Comparison of ENCODE assay signal across 8 cellular contexts in genomic region chr5:16935271-16936149, GRCh38. TPM values are rescaled to one million over a fixed set of nuclear protein-coding genes. Genes with fewer than 3 reads are reported as not detected.
DNase-seq lines count a peak whose midpoint lies in the region; ATAC-seq and TF ChIP-seq lines count a peak whose summit lies in the region.

No MANE protein-coding gene starts in this region.

- peak overlapping the region; percentile 99 for H3K4me3 Mint-ChIP-seq in HFFc6
- peak overlapping the region; percentile 70 for H3K4me3 Mint-ChIP-seq in activated T-cell treated with anti-CD3 and anti-CD28 coated beads, Interleukin-2, amount 50 U/mL, for 4 hours

- peak overlapping the region; percentile 8 for H3K27ac ChIP-seq in parathyroid adenoma

- no peaks in the 10 kb centered on the region for H3K9me3 Mint-ChIP-seq in HFFc6
- H3K9me3 Mint-ChIP-seq in activated T-cell treated with anti-CD3 and anti-CD28 coated beads, Interleukin-2, amount 50 U/mL, for 4 hours, result no peaks in the 10 kb centered on the region

- peaks cover 34% of the 10 kb centered on the region for H3K36me3 Mint-ChIP-seq in HFFc6 (ENCODE audit: low read depth)
- H3K36me3 Mint-ChIP-seq in activated T-cell treated with anti-CD3 and anti-CD28 coated beads, Interleukin-2, amount 50 U/mL, for 4 hours (ENCODE audit: insufficient read depth), result no peaks in the 10 kb centered on the region

- H2AFZ ChIP-seq in parathyroid adenoma, result peak overlapping the region; percentile 79

- peak; percentile 26 for DNase-seq in NCI-H2227 (lab: John Stamatoyannopoulos, UW; ENCODE audit: unreplicated experiment)
- DNase-seq in NCI-H2227 treated with DMSO at 0.1 percent for 48 hours (lab: John Stamatoyannopoulos, UW), result no peak
- DNase-seq in HFFc6, result no peak
- DNase-seq in NCI-H1930 (lab: John Stamatoyannopoulos, UW), result peak; percentile 56 to 65
- DNase-seq in activated T-cell treated with anti-CD3 and anti-CD28 coated beads, Interleukin-2, amount 50 U/mL, for 4 hours, result no peak
- peak; percentile 85 for DNase-seq in cardiac septum (ENCODE audit: low spot score)

- H3K9me3 ChIP-seq in parathyroid adenoma (ENCODE audit: control insufficient read depth, low read length), result no peaks in the 10 kb centered on the region

- no peaks in the 10 kb centered on the region for H3K27me3 Mint-ChIP-seq in HFFc6 (ENCODE audit: insufficient read depth)
- peaks cover 67% of the 10 kb centered on the region for H3K27me3 Mint-ChIP-seq in activated T-cell treated with anti-CD3 and anti-CD28 coated beads, Interleukin-2, amount 50 U/mL, for 4 hours (ENCODE audit: low read depth)

- peaks cover 71% of the 10 kb centered on the region for H3K4me1 Mint-ChIP-seq in HFFc6 (ENCODE audit: low read depth)
- peaks cover 12% of the 10 kb centered on the region for H3K4me1 Mint-ChIP-seq in activated T-cell treated with anti-CD3 and anti-CD28 coated beads, Interleukin-2, amount 50 U/mL, for 4 hours (ENCODE audit: low read depth)

- H3K9ac ChIP-seq in parathyroid adenoma, result no peak overlapping the region

- ATAC-seq in activated T-cell treated with anti-CD3 and anti-CD28 coated beads, Interleukin-2, amount 50 U/mL, for 4 hours, result peak; percentile 43 to 45
- ATAC-seq in GM19324 (IDR thresholded peaks at IDR 0.05; ENCODE audit: low FRiP score, unreplicated experiment), result no peak

- TF ChIP-seq CTCF in HFFc6 (IDR thresholded peaks at IDR 0.05) (no peak), parathyroid adenoma (IDR thresholded peaks at IDR 0.05) (no peak)

- H3K79me2 ChIP-seq in parathyroid adenoma, result no peaks in the 10 kb centered on the region

- H3K27me3 ChIP-seq in parathyroid adenoma (ENCODE audit: control insufficient read depth, insufficient read depth, low read length), result no peaks in the 10 kb centered on the region

- peak overlapping the region; percentile 93 for H3K27ac Mint-ChIP-seq in HFFc6

- intact Hi-C loops in cardiac septum (cut with DNase I), result loop anchor here (2.0 to 5.0 kb wide), 3 partner anchors 142 to 197 kb away; no protein-coding TSS in a partner anchor

- H3K4me3 ChIP-seq in parathyroid adenoma (ENCODE audit: low read depth, low read length), result peak overlapping the region; percentile 68

- no peaks in the 10 kb centered on the region for H3K4me1 ChIP-seq in parathyroid adenoma

- peak overlapping the region; percentile 87 for H3K4me2 ChIP-seq in parathyroid adenoma (ENCODE audit: low read length)

- no peaks in the 10 kb centered on the region for H3K36me3 ChIP-seq in parathyroid adenoma (ENCODE audit: control insufficient read depth, insufficient read depth, low read length)

RNA-seq across cellular contexts. Expression of gene MYO10, which starts 0.6 kb away (rescaled TPM):
- total RNA-seq in HFFc6 (2021; fragmentation: NEBNext Ultra II Directional; extraction: Animal tissue kit (Norgen Biotek cat#: 25700)), result 100 to 1,000 TPM in 5 of 6 experiments, 10 to 100 TPM in 1; 99.4 to 142 (median 129) TPM
- under 1 TPM; 0.18 to 0.54 (median 0.40) TPM for total RNA-seq in activated T-cell treated with anti-CD3 and anti-CD28 coated beads, Interleukin-2, amount 50 U/mL, for 4 hours
- 4.6 TPM for total RNA-seq in cardiac septum

Comparison
In these comparisons a context has a peak if more than half of its experiments do, and no peak if none do; other contexts are left out.
1. DNase-seq: peak in NCI-H2227 (single experiment), NCI-H1930 (2 of 2) and cardiac septum (single experiment); none in NCI-H2227 treated with DMSO at 0.1 percent for 48 hours (single experiment), HFFc6 (single experiment) and activated T-cell treated with anti-CD3 and anti-CD28 coated beads, Interleukin-2, amount 50 U/mL, for 4 hours (single experiment).
2. RNA of gene MYO10, which starts 0.6 kb away (total RNA-seq): 99.4 to 142 TPM in HFFc6; 4.6 TPM in cardiac septum (single experiment) and 0.18 to 0.54 TPM in activated T-cell treated with anti-CD3 and anti-CD28 coated beads, Interleukin-2, amount 50 U/mL, for 4 hours; every median in the first group is over 10 times any median in the second.